In the genomic region with DNA sequence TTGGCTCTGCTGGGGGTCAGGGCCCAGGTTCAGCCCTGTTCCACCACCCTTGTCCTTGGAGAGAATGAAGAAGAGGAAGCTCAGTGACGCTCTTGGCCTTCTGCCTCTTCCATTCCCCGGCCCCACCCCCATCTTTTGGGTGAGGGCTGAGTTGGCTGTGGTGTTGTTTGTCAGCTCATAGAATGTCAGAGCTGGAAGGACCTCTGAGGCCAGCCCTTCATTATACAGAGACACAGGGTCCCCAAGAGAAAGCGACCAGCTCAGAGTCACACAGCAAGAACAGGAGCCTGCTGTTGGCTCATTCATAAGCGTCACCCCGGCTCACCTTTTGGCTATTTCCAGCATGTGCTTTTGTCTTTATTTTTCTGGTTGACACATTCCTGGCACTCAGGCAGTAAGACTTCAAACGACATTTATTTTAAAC, we compare ENCODE assay signal across 10 cellular contexts.
DNase-seq lines count a peak whose midpoint lies in the region; ATAC-seq and TF ChIP-seq lines count a peak whose summit lies in the region.
"Had no signal": no experiment of that assay in that cellular context is flagged by ENCODE, and none has a peak within 500 bp of the region (broad histone marks: within the 10 kb centered on the region; RNA-seq: fewer than 3 reads in every experiment).

No MANE protein-coding gene starts in this region.

- H3K27ac ChIP-seq in ascending aorta = peak overlapping the region; percentile 92 to 95
- peak overlapping the region; percentile 25 to 78 (median 70) for H3K27ac ChIP-seq in transverse colon
- H3K27ac ChIP-seq in SK-N-SH (ENCODE audit: low read depth in 2 of 2, low read length in 1 of 2) = no peak overlapping the region

- H3K36me3 Mint-ChIP-seq in mesothelial cell of epicardium = peaks cover 42% of the 10 kb centered on the region

- H3K9me3 Mint-ChIP-seq in mesothelial cell of epicardium = no peaks in the 10 kb centered on the region

- H3K36me3 ChIP-seq in ascending aorta (peaks cover 9 to 36% of the 10 kb centered on the region in 2 donors), transverse colon (no peaks in the 10 kb centered on the region), SK-N-SH (replicated peaks in 1 of 2; ENCODE audit: control insufficient read depth in 1 of 2, insufficient read depth in 2 of 2, low read length in 1 of 2) (peaks cover 38% of the 10 kb centered on the region in 2 experiments)

- no peak overlapping the region for H3K4me2 ChIP-seq in SK-N-SH

- ATAC-seq in GM21515 (IDR thresholded peaks at IDR 0.05; ENCODE audit: unreplicated experiment) = no peak
- no peak for ATAC-seq in HG03354 (IDR thresholded peaks at IDR 0.05; ENCODE audit: poor library complexity, severe bottlenecking, unreplicated experiment)

- POLR2A ChIA-PET in SK-N-SH (lab: Yijun Ruan, JAX) = no interaction called here

- H3K4me1 ChIP-seq in ascending aorta (peaks cover 30 to 43% of the 10 kb centered on the region in 2 donors), transverse colon (peaks cover 10 to 39% (median 18%) of the 10 kb centered on the region in 4 donors), SK-N-SH (ENCODE audit: control insufficient read depth in 1 of 2, insufficient read depth in 2 of 2, low read depth in 1 of 2, low read length in 1 of 2) (peaks cover 14 to 28% of the 10 kb centered on the region in 2 experiments)

- CTCF ChIA-PET in SK-N-SH (lab: Yijun Ruan, JAX) = interaction anchor here (0.7 to 1.7 kb wide), 3 partner anchors 8 to 239 kb away, joined by 3 to 5 read pairs (median 4); no protein-coding TSS in a partner anchor

- TF ChIP-seq EP300 in transverse colon (IDR thresholded peaks at IDR 0.05; ENCODE audit: low read depth) (no peak), SK-N-SH (IDR thresholded peaks at IDR 0.05; ENCODE audit: borderline replicate concordance in 1 of 2, low read depth in 1 of 2, low read length in 1 of 2) (no peak)

- H3K27me3 Mint-ChIP-seq in mesothelial cell of epicardium (ENCODE audit: low read depth) = no peaks in the 10 kb centered on the region

- H2AFZ ChIP-seq in SK-N-SH (ENCODE audit: low read depth) = no peak overlapping the region

- H3K9me2 ChIP-seq in SK-N-SH = no peaks in the 10 kb centered on the region

- H3K27ac Mint-ChIP-seq in mesothelial cell of epicardium = peak overlapping the region; percentile 73

- H3K9me3 ChIP-seq in ascending aorta (no peaks in the 10 kb centered on the region), transverse colon (no peaks in the 10 kb centered on the region), SK-N-SH (no peaks in the 10 kb centered on the region)

- no peak for TF ChIP-seq RAD21 in SK-N-SH (IDR thresholded peaks at IDR 0.05; ENCODE audit: low read length)

- TF ChIP-seq POLR2A in transverse colon (IDR thresholded peaks at IDR 0.05) = no peak

- peaks cover 14% of the 10 kb centered on the region for H3F3A ChIP-seq in SK-N-SH (replicated peaks; ENCODE audit: insufficient read depth)

- no peak overlapping the region for H3K9ac ChIP-seq in SK-N-SH

- WGBS in transverse colon (ENCODE audit: low coverage in 1 of 2), 2 donors = 54 to 100% methylated on average over 1 to 6 of the region's 6 CpGs
- 94% methylated on average over 6 of the region's 6 CpGs for WGBS in SK-N-SH (ENCODE audit: low lambda C conversion rate)

- H3K4me3 ChIP-seq in ascending aorta (peak overlapping the region in 1 of 2 donors; percentile 9), transverse colon (no peak overlapping the region), SK-N-SH (ENCODE audit: low read depth in 2 of 2, low read length in 1 of 2) (no peak overlapping the region)

- H4K20me1 ChIP-seq in SK-N-SH (ENCODE audit: insufficient read depth) = no peaks in the 10 kb centered on the region

- H3K4me1 Mint-ChIP-seq in mesothelial cell of epicardium = peaks cover 30% of the 10 kb centered on the region

- peak; percentile 41 for DNase-seq in activated CD8-positive, alpha-beta memory T cell treated with anti-CD3 and anti-CD28 coated beads, Interleukin-2, amount 50 U/mL, for 48 hours
- DNase-seq in activated CD8-positive, alpha-beta memory T cell treated with anti-CD3 and anti-CD28 coated beads, Interleukin-2, amount 50 U/mL, for 4 hours = no peak
- peak in 1 of 2 donors; percentile 83 for DNase-seq in ascending aorta (ENCODE audit: low spot score in 2 of 2)
- DNase-seq in mesothelial cell of epicardium (ENCODE audit: low spot score in 2 of 2, unreplicated experiment in 2 of 2) = no peak
- DNase-seq in transverse colon = no peak
- DNase-seq in SK-N-SH = no peak
- DNase-seq: glutamatergic neuron, T-helper 9 cell had no signal

- in situ Hi-C loops in transverse colon (cut with MboI; ENCODE audit: low pct_ligation_motif_present in 1 of 4, low pct_unique_long_range_greater_than_20kb in 1 of 4, low sequenced_read_pairs in 3 of 4) = no loop called here

- intact Hi-C loops in ascending aorta (cut with DNase I) (loop anchor here (2.0 to 5.0 kb wide), 3 partner anchors 79 to 304 kb away; no protein-coding TSS in a partner anchor), transverse colon (cut with DNase I; ENCODE audit: low total_unique reads) (loop anchor here (10.0 kb wide), 2 partner anchors 61 to 121 kb away; a partner anchor contains a TSS)

- H3K4me3 Mint-ChIP-seq in mesothelial cell of epicardium = no peak overlapping the region

- no peak for TF ChIP-seq CTCF in ascending aorta (IDR thresholded peaks at IDR 0.05)
- no peak for TF ChIP-seq CTCF in mesothelial cell of epicardium (IDR thresholded peaks at IDR 0.05; ENCODE audit: unreplicated experiment)
- no peak for TF ChIP-seq CTCF in transverse colon (IDR thresholded peaks at IDR 0.05)
- TF ChIP-seq CTCF in SK-N-SH (IDR thresholded peaks at IDR 0.05) = no peak

- H3K27me3 ChIP-seq in ascending aorta (no peaks in the 10 kb centered on the region), transverse colon (no peaks in the 10 kb centered on the region), SK-N-SH (ENCODE audit: insufficient read depth) (no peaks in the 10 kb centered on the region)

- peaks cover 5% of the 10 kb centered on the region; the same call in 1 of the 2 replicates for H3K79me2 ChIP-seq in SK-N-SH (ENCODE audit: insufficient read depth)

TF ChIP-seq in SK-N-SH, 30 proteins besides CTCF, POLR2A, EP300 and RAD21:
- TF ChIP-seq EZH2phosphoT487 (IDR thresholded peaks at IDR 0.05; ENCODE audit: borderline replicate concordance, low read depth) (no peak), YY1 (IDR thresholded peaks at IDR 0.05; ENCODE audit: low read depth) (no peak), CHD2 (IDR thresholded peaks at IDR 0.05; ENCODE audit: low read length, partially characterized antibody) (no peak), MXI1 (IDR thresholded peaks at IDR 0.05; ENCODE audit: low read depth, low read length) (no peak), TCF12 (IDR thresholded peaks at IDR 0.05) (no peak), POLR2AphosphoS5 (IDR thresholded peaks at IDR 0.05; ENCODE audit: low read depth, low read length) (no peak), TEAD4 (IDR thresholded peaks at IDR 0.05; ENCODE audit: borderline replicate concordance, insufficient read depth) (no peak)
- TF ChIP-seq, protein P1, sequence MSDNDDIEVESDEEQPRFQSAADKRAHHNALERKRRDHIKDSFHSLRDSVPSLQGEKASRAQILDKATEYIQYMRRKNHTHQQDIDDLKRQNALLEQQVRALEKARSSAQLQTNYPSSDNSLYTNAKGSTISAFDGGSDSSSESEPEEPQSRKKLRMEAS (IDR thresholded peaks at IDR 0.05; ENCODE audit: low read depth) = no peak

Comparison
In these comparisons a context has a peak if more than half of its experiments do, and no peak if none do; other contexts are left out.
1. H3K27ac ChIP-seq: peak in ascending aorta (2 of 2) and transverse colon (4 of 4); none in SK-N-SH (0 of 2).